In the genomic region with DNA sequence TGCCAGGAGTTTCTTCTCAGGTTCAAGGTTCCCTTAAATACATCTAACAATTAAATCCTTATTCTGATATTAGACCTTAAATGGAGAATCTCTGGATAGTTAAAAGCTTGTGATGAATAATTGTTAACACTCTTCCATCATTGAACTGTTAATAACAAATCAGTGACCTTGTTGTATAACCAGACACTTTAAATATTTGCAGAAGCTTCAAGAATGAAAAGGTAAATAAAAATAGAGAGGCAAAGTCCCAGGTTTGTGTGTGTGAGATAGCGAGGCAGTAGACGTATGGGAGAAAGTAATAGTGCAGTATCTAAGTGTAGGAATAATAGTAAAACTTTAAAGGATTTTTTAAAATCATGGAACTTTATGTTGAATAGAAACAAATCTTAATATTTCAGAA, we compare ENCODE assay signal across 16 cellular contexts.
DNase-seq lines count a peak whose midpoint lies in the region; ATAC-seq, FAIRE-seq and TF ChIP-seq lines count a peak whose summit lies in the region.
"Had no signal": no experiment of that assay in that cellular context is flagged by ENCODE, and none has a peak within 500 bp of the region (broad histone marks: within the 10 kb centered on the region; RNA-seq: fewer than 3 reads in every experiment).

No MANE protein-coding gene starts in this region.

- no TSS peak for BruUV-seq in IMR-90 (replicated peaks; lab: Mats Ljungman, UMichigan)
- no TSS peak for BruUV-seq in HepG2 (replicated peaks; lab: Mats Ljungman, UMichigan)

- no peak overlapping the region for H3K4me3 Mint-ChIP-seq in astrocyte (ENCODE audit: unreplicated experiment)
- H3K4me3 Mint-ChIP-seq: CD8-positive, alpha-beta T cell had no signal

- POLR2A ChIA-PET in IMR-90 (lab: Charles Lee; ENCODE audit: unreplicated experiment) (no interaction called here), HepG2 (lab: Yijun Ruan, JAX) (no interaction called here)

- no peak overlapping the region for H4K91ac ChIP-seq in IMR-90 (ENCODE audit: insufficient read depth, low read depth, low read length)

- no peak overlapping the region; the same call in 1 of the 2 replicates for H3K4ac ChIP-seq in IMR-90 (ENCODE audit: low read depth, low read length)

- H2AFZ ChIP-seq in IMR-90 (replicated peaks; ENCODE audit: low read length, poor library complexity): no peak overlapping the region
- no peak overlapping the region for H2AFZ ChIP-seq in astrocyte (ENCODE audit: low read depth, low read length)
- H2AFZ ChIP-seq in HepG2 (ENCODE audit: low read length): no peak overlapping the region
- H2AFZ ChIP-seq in smooth muscle cell (ENCODE audit: low read depth): peak overlapping the region; percentile 16

- no peak overlapping the region for H2BK5ac ChIP-seq in IMR-90 (ENCODE audit: low read depth, low read length, poor library complexity, severe bottlenecking)

- H3K18ac ChIP-seq in IMR-90 (ENCODE audit: low read depth, low read length): peak overlapping the region; percentile 33; the same call in 1 of the 2 replicates

- no peak overlapping the region for H2BK15ac ChIP-seq in IMR-90 (ENCODE audit: low read depth, low read length)

- H3K14ac ChIP-seq in IMR-90 (replicated peaks; ENCODE audit: low read depth, low read length): no peak overlapping the region

- CTCF ChIA-PET in IMR-90 (lab: Yijun Ruan, JAX) (no interaction called here), HepG2 (lab: Yijun Ruan, JAX; ENCODE audit: low intra/inter-chr PET ratio, low total read pairs) (no interaction called here)

- H3K79me1 ChIP-seq in IMR-90 (ENCODE audit: low read depth in 1 of 2, low read length in 2 of 2): no peaks in the 10 kb centered on the region

- no peak overlapping the region for H3K4me3 ChIP-seq in IMR-90 (ENCODE audit: insufficient read depth, low read depth, low read length)
- no peak overlapping the region for H3K4me3 ChIP-seq in astrocyte (ENCODE audit: insufficient read depth, low read depth, low read length)
- H3K4me3 ChIP-seq in HepG2 (replicated peaks in 1 of 3; ENCODE audit: insufficient read depth in 1 of 3, low read depth in 2 of 3, low read length in 3 of 3): no peak overlapping the region
- no peak overlapping the region for H3K4me3 ChIP-seq in smooth muscle cell
- H3K4me3 ChIP-seq: A549 had no signal

- dilution Hi-C loops in IMR-90 (cut with HindIII; ENCODE audit: low sequenced_read_pairs, unreplicated experiment): no loop called here

- TF ChIP-seq EP300 in HepG2 (IDR thresholded peaks at IDR 0.05; ENCODE audit: low read depth in 2 of 2, low read length in 2 of 2): peak in 1 of 2 experiments; percentile 42; a peak in 1 of 4 replicates
- no peak for TF ChIP-seq EP300 in HepG2 (CRISPR knock-in tag; IDR thresholded peaks at IDR 0.05; ENCODE audit: borderline replicate concordance)

- H3K4me2 ChIP-seq in IMR-90 (ENCODE audit: low read depth, low read length) (no peak overlapping the region), astrocyte (ENCODE audit: low read length) (no peak overlapping the region), HepG2 (ENCODE audit: low read depth, low read length) (no peak overlapping the region), smooth muscle cell (peak overlapping the region; percentile 61)
- H3K4me2 ChIP-seq: A549 had no signal

- no peak overlapping the region for H2AK9ac ChIP-seq in IMR-90 (replicated peaks; ENCODE audit: low read depth, low read length, poor library complexity)

- no peaks in the 10 kb centered on the region for H3K9me3 Mint-ChIP-seq in astrocyte (ENCODE audit: unreplicated experiment)
- H3K9me3 Mint-ChIP-seq: CD8-positive, alpha-beta T cell had no signal

- H4K20me1 ChIP-seq in IMR-90 (ENCODE audit: insufficient read depth, low read length) (no peaks in the 10 kb centered on the region), astrocyte (ENCODE audit: insufficient read depth, low read length) (no peaks in the 10 kb centered on the region), HepG2 (ENCODE audit: insufficient read depth, low read length) (no peaks in the 10 kb centered on the region), smooth muscle cell (ENCODE audit: low read depth) (no peaks in the 10 kb centered on the region)

- H2BK20ac ChIP-seq in IMR-90 (ENCODE audit: low read depth, low read length): no peak overlapping the region

- DNase-seq in IMR-90 (no peak), astrocyte (ENCODE audit: low read depth) (no peak), HepG2 (ENCODE audit: low spot score) (peak; percentile 2), smooth muscle cell (lab: John Stamatoyannopoulos, UW; ENCODE audit: unreplicated experiment) (no peak)
- no peak for DNase-seq in NK-92 treated with Interleukin-12 subunit alpha and Interleukin-12 subunit beta, amount 100 ng/mL, for 24 hours (lab: John Stamatoyannopoulos, UW)
- DNase-seq: BE2C; CD8-positive, alpha-beta T cell; COR-L47; DMS153; GF-D8 had no signal

- TF ChIP-seq POLR2A in IMR-90 (IDR thresholded peaks at IDR 0.05; ENCODE audit: low read depth, low read length): no peak
- no peak for TF ChIP-seq POLR2A in HepG2 (IDR thresholded peaks at IDR 0.05; ENCODE audit: insufficient read depth in 1 of 2, low read depth in 2 of 2, low read length in 2 of 2)

- FAIRE-seq in astrocyte (lab: Jason Lieb, UNC) (no peak), HepG2 (lab: Jason Lieb, UNC) (no peak)
- FAIRE-seq: A549, D721Med, GM19239 had no signal

- TF ChIP-seq CTCF in IMR-90 (conservative IDR thresholded peaks at IDR 0.05; ENCODE audit: low read depth, low read length) (no peak), astrocyte (IDR thresholded peaks at IDR 0.05; ENCODE audit: insufficient read depth, low read depth, low read length) (no peak), HepG2 (CRISPR knock-in tag; IDR thresholded peaks at IDR 0.05) (no peak), smooth muscle cell (IDR thresholded peaks at IDR 0.05; ENCODE audit: borderline replicate concordance, insufficient read depth, poor library complexity, severe bottlenecking) (no peak)

- H3F3A ChIP-seq in smooth muscle cell (ENCODE audit: low read depth): peaks cover 18% of the 10 kb centered on the region

- H3K9me1 ChIP-seq in IMR-90 (ENCODE audit: insufficient read depth, low read length): no peaks in the 10 kb centered on the region

- no peaks in the 10 kb centered on the region for H3K36me3 ChIP-seq in IMR-90 (ENCODE audit: control insufficient read depth, insufficient read depth, low read length)
- no peaks in the 10 kb centered on the region for H3K36me3 ChIP-seq in astrocyte (ENCODE audit: insufficient read depth, low read length)
- H3K36me3 ChIP-seq in HepG2 (replicated peaks in 1 of 2; ENCODE audit: control insufficient read depth in 1 of 2, insufficient read depth in 2 of 2, low read length in 2 of 2): no peaks in the 10 kb centered on the region
- H3K36me3 ChIP-seq in smooth muscle cell (ENCODE audit: low read depth): no peaks in the 10 kb centered on the region
- H3K36me3 ChIP-seq: BE2C had no signal

- H3K4me1 Mint-ChIP-seq in astrocyte (ENCODE audit: low read depth, unreplicated experiment): peaks cover 34% of the 10 kb centered on the region

- H3K27ac ChIP-seq in IMR-90 (ENCODE audit: insufficient read depth, low read length) (no peak overlapping the region), astrocyte (ENCODE audit: low read depth, low read length) (no peak overlapping the region), HepG2 (ENCODE audit: extremely low read length, insufficient read depth, low read length) (no peak overlapping the region), smooth muscle cell (ENCODE audit: low read depth) (peak overlapping the region; percentile 98)
- H3K27ac ChIP-seq: A549, C4-2B had no signal

- no peak overlapping the region for H3K56ac ChIP-seq in IMR-90 (ENCODE audit: extremely low read depth, insufficient read depth, low read length)

- H3K27me3 Mint-ChIP-seq in astrocyte (ENCODE audit: low read depth, unreplicated experiment): no peaks in the 10 kb centered on the region

- H4K8ac ChIP-seq in IMR-90 (ENCODE audit: low read depth in 2 of 2, low read length in 2 of 2): no peak overlapping the region

- H3K4me1 ChIP-seq in IMR-90 (ENCODE audit: control insufficient read depth, insufficient read depth, low read length): 0 out of 2 replicates have a peak, but pooled peaks cover 1% of the 10 kb centered on the region
- H3K4me1 ChIP-seq in astrocyte (ENCODE audit: insufficient read depth, low read length): peaks cover 8% of the 10 kb centered on the region
- H3K4me1 ChIP-seq in HepG2 (ENCODE audit: insufficient read depth, low read length): peaks cover 26% of the 10 kb centered on the region
- peaks cover 22% of the 10 kb centered on the region for H3K4me1 ChIP-seq in smooth muscle cell (ENCODE audit: low read depth)
- H3K4me1 ChIP-seq: A549, BE2C had no signal

- H3K79me2 ChIP-seq in astrocyte (ENCODE audit: insufficient read depth, low read length): no peaks in the 10 kb centered on the region
- H3K79me2 ChIP-seq in HepG2 (ENCODE audit: insufficient read depth, low read length): no peaks in the 10 kb centered on the region
- H3K79me2 ChIP-seq in smooth muscle cell (ENCODE audit: low read depth): no peaks in the 10 kb centered on the region

- no peaks in the 10 kb centered on the region for H3K36me3 Mint-ChIP-seq in astrocyte (ENCODE audit: low read depth, unreplicated experiment)
- H3K36me3 Mint-ChIP-seq: CD8-positive, alpha-beta T cell had no signal

- H3K23ac ChIP-seq in IMR-90 (ENCODE audit: low read depth, low read length): no peak overlapping the region

- in situ Hi-C loops in IMR-90 (cut with MboI; ENCODE audit: low sequenced_read_pairs): no loop called here
- in situ Hi-C loops in HepG2 (cut with HindIII; ENCODE audit: extremely low pct_ligation_motif_present, low pct_unique_long_range_greater_than_20kb): no loop called here

- ATAC-seq in IMR-90 (ENCODE audit: low read depth) (no peak), HepG2 (peak; percentile 80), HG03565 (IDR thresholded peaks at IDR 0.05; ENCODE audit: unreplicated experiment) (no peak)
- ATAC-seq: A549; CD8-positive, alpha-beta T cell; HCT116 had no signal

- peak overlapping the region; percentile 45 for H3K27ac Mint-ChIP-seq in astrocyte (ENCODE audit: unreplicated experiment)
- H3K27ac Mint-ChIP-seq: CD8-positive, alpha-beta T cell had no signal

- H3K9ac ChIP-seq in IMR-90 (ENCODE audit: low read depth, low read length): no peak overlapping the region
- no peak overlapping the region for H3K9ac ChIP-seq in astrocyte (ENCODE audit: low read length)
- no peak overlapping the region for H3K9ac ChIP-seq in HepG2 (ENCODE audit: insufficient read depth, low read depth, low read length)
- peak overlapping the region; percentile 70 for H3K9ac ChIP-seq in smooth muscle cell (ENCODE audit: low read depth)

- H3K27me3 ChIP-seq in IMR-90 (ENCODE audit: control insufficient read depth, insufficient read depth, low read length): no peaks in the 10 kb centered on the region
- no peaks in the 10 kb centered on the region for H3K27me3 ChIP-seq in astrocyte (ENCODE audit: insufficient read depth, low read length)
- no peaks in the 10 kb centered on the region for H3K27me3 ChIP-seq in HepG2 (ENCODE audit: control insufficient read depth in 1 of 2, insufficient read depth in 2 of 2, low read length in 2 of 2)
- no peaks in the 10 kb centered on the region for H3K27me3 ChIP-seq in smooth muscle cell (ENCODE audit: low read depth)
- H3K27me3 ChIP-seq: BE2C had no signal

- WGBS in IMR-90 (ENCODE audit: extremely low coverage in 2 of 2, insufficient read length in 1 of 2), 2 experiments: no CpG with 5 or more reads among the region's 2 CpGs
- whole genome bisulfite sequencing in HepG2 (ENCODE audit: low lambda C conversion rate): under 1% methylated on average over 2 of the region's 2 CpGs
- 88% methylated on average over 2 of the region's 2 CpGs for WGBS in smooth muscle cell (ENCODE audit: low lambda C conversion rate)

- no peak overlapping the region for H2BK120ac ChIP-seq in IMR-90 (ENCODE audit: low read depth, low read length)

- H3K9me3 ChIP-seq in IMR-90 (ENCODE audit: control insufficient read depth, insufficient read depth, low read length) (no peaks in the 10 kb centered on the region), astrocyte (ENCODE audit: insufficient read depth, low read depth, low read length) (no peaks in the 10 kb centered on the region), HepG2 (ENCODE audit: low read length) (no peaks in the 10 kb centered on the region), smooth muscle cell (replicated peaks; ENCODE audit: low read depth) (no peaks in the 10 kb centered on the region)
- H3K9me3 ChIP-seq: A549, BE2C had no signal

- H4K5ac ChIP-seq in IMR-90 (ENCODE audit: low read depth, low read length): no peak overlapping the region

- TF ChIP-seq RAD21 in IMR-90 (IDR thresholded peaks at IDR 0.05; ENCODE audit: low read length) (no peak), HepG2 (CRISPR knock-in tag; IDR thresholded peaks at IDR 0.05) (no peak)

- intact Hi-C loops in IMR-90 (cut with micrococcal nuclease) (no loop called here), HepG2 (cut with micrococcal nuclease; ENCODE audit: unreplicated experiment) (no loop called here)

- H2AK5ac ChIP-seq in IMR-90 (ENCODE audit: low read depth, low read length): peak overlapping the region; percentile 54; the same call in 1 of the 2 replicates
